8 cellular contexts compared by ENCODE assay signal in the genomic region with DNA sequence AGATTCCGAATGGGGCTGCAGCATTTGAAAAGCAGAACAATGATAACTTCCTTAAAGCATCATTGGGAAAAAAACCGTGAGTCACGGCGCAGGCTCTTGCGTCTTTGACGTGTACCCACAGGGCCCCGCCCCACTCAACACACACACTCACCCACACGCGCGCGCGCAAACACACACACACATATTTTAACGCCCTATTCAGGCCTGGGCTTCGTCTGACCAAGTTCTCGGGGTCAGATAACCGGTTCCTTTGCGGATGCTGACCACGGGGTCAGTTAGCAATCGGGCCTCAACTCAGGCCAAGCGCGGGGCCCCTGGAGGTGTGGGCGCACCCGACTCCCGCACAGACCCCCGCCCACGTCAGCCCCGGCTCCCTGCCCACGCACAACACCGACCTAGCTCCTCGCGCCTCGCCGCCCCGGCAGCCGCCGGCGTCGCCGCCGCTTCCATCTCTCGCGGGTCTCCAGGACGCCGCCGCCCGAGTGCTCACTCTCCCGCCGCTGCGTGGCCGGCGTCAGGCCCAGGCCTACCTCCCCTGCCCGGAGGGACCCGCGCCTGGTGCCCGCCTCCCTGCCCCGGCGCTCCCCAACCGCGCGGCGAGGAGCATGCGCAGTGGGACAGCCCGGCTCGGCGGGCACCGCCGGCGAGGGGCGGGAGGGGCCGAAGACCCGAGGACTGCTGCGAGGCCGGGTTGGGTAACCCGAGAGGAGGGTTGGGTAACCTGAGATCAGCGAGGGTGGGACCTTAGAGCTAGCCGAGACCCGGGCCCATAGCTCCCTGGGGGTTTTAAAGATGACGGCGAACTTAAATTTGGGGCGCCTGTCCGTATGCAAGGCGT. TPM values are rescaled to one million over a fixed set of nuclear protein-coding genes. Genes with fewer than 3 reads are reported as not detected.
DNase-seq lines count a peak whose midpoint lies in the region; FAIRE-seq and TF ChIP-seq lines count a peak whose summit lies in the region.

Gene SLC36A4 (minus strand): TSS at position 609 of the 838 bp plus-strand sequence. CDS start 159 bp downstream, at position 450.

- no peaks in the 10 kb centered on the region for H3K4me1 ChIP-seq in mesodermal cell (ENCODE audit: control insufficient read depth, insufficient read depth, low read length, poor library complexity, severe bottlenecking)

- peaks cover 7% of the 10 kb centered on the region for H3K36me3 ChIP-seq in mesodermal cell (ENCODE audit: control insufficient read depth, insufficient read depth, low read length)

- no peak for TF ChIP-seq CTCF in GM20000 (IDR thresholded peaks at IDR 0.05; ENCODE audit: extremely low read depth, missing control alignments)

- peak within 1 kb of the TSS; percentile 80 for H3K4me3 ChIP-seq in mesodermal cell (ENCODE audit: extremely low read depth, insufficient read depth, low read length, poor library complexity, severe bottlenecking)

- no peaks in the 10 kb centered on the region for H3K9me3 ChIP-seq in mesodermal cell (ENCODE audit: control insufficient read depth, low read length)

- 0% methylated on average over 49 to 74 of the region's 82 CpGs for WGBS in mesodermal cell (ENCODE audit: insufficient coverage in 2 of 2), 2 experiments

- H3K27ac ChIP-seq in mesodermal cell (ENCODE audit: low read depth, low read length, severe bottlenecking): peak within 1 kb of the TSS; percentile 99

- DNase-seq in COLO668 (lab: John Stamatoyannopoulos, UW; ENCODE audit: unreplicated experiment) (peak; percentile 95), GM20000 (ENCODE audit: low spot score) (peak; percentile 86), HS-5 (ENCODE audit: low read depth) (peak; percentile 80), NOMO-1 treated with DMSO at 0.1 percent for 48 hours (lab: John Stamatoyannopoulos, UW; ENCODE audit: unreplicated experiment) (peak; percentile 93)
- DNase-seq in activated CD8-positive, alpha-beta memory T cell treated with anti-CD3 and anti-CD28 coated beads, Interleukin-2, amount 50 U/mL, for 24 hours (ENCODE audit: extremely low read depth): peak; percentile 76
- peak; percentile 53 for DNase-seq in stimulated activated CD8-positive, alpha-beta memory T cell treated with anti-CD3 and anti-CD28 coated beads, Interleukin-15, amount 100 ng/mL, for 24 hours (ENCODE audit: low read depth)

- peak; percentile 37 for FAIRE-seq in endometrium (lab: Jason Lieb, UNC)

RNA-seq across cellular contexts. Expression of gene SLC36A4, which starts in this region (rescaled TPM):
- 41.9 TPM for polyA plus RNA-seq in mesodermal cell (2013, experiment 1 of 2)
- 48.4 TPM for polyA plus RNA-seq in mesodermal cell (2013, experiment 2 of 2)

Comparison
In these comparisons a context has a peak if more than half of its experiments do, and no peak if none do; other contexts are left out.
1. Peak in every context shown above with its lines: DNase-seq, H3K4me3 ChIP-seq and H3K27ac ChIP-seq.